ENCODE assay signal across 1 cellular context in the genomic region with DNA sequence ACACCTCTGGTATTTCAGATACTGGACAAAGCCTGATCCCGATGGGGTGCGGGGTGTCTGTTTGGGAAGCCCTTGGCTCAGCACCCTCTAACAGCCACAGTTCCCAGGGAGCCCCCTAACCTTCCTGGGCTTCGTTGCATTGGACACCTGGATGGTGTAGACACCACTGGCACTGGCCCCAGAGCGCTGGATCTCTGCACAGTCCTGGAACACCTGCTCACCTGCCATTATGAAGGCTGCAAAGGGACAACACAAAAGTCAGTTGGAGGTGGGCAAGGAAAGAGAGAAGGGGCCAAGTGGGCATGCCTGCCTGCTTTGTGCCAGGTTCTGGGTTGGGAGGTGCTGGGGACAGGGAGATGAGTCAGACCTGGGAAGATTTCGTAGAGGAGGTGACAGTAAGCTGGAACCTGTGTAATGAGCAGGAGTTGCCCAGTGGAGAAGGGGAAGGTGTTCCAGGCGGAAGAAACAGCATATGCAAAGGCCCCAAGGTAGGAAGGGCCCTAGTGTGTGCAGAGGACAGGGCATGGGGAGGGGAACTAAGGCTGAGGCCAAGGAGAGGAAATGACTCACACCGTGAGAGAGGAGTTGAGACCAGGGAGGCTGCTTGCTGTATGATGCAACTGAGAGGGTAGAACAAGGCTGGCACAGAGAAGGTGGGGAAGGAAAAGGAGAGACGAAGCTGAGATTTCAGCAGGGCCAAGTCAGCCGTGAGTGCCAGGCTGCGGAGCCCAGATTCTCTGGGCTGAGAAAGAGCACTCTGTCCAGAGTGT.
A peak's percentile ranks its signal among the peaks of the same experiment; 100 is the strongest.
TF ChIP-seq lines count a peak whose summit lies in the region.

No MANE protein-coding gene starts in this region.

TF ChIP-seq in K562, 482 proteins besides CTCF, POLR2A, EP300 and RAD21 (continues in another document):
- TF ChIP-seq PHTF2 (CRISPR knock-in tag; IDR thresholded peaks at IDR 0.05) (no peak), GTF2A2 (tag; IDR thresholded peaks at IDR 0.05) (no peak), TGIF2 (CRISPR knock-in tag; IDR thresholded peaks at IDR 0.05) (no peak), ZNF57 (CRISPR knock-in tag; IDR thresholded peaks at IDR 0.05) (no peak), RFX1 (IDR thresholded peaks at IDR 0.05) (no peak), ZBTB33 (CRISPR knock-in tag; IDR thresholded peaks at IDR 0.05) (no peak), CBFA2T2 (conservative IDR thresholded peaks at IDR 0.05) (no peak), MAFF (IDR thresholded peaks at IDR 0.05; ENCODE audit: low read length) (no peak), CREBBP (IDR thresholded peaks at IDR 0.05; ENCODE audit: low read depth, low read length) (no peak), CEBPG (CRISPR knock-in tag; IDR thresholded peaks at IDR 0.05) (peak; percentile 79), CEBPG (tag; conservative IDR thresholded peaks at IDR 0.05 in 1 of 2, IDR thresholded peaks at IDR 0.05 in 1 of 2) (peak; percentile 60 to 89; a peak in 3 of 4 replicates), ZNF175 (CRISPR knock-in tag; IDR thresholded peaks at IDR 0.05; ENCODE audit: low read depth) (0 out of 2 replicates have a peak, but pooled peaks have one; percentile 24), GMEB1 (CRISPR knock-in tag; IDR thresholded peaks at IDR 0.05) (no peak), YBX1 (IDR thresholded peaks at IDR 0.05) (no peak), STAG1 (CRISPR knock-in tag; IDR thresholded peaks at IDR 0.05; ENCODE audit: borderline replicate concordance) (no peak), ARID3A (IDR thresholded peaks at IDR 0.05; ENCODE audit: borderline replicate concordance, low read depth, low read length) (no peak), FOXK1 (CRISPR knock-in tag; IDR thresholded peaks at IDR 0.05; ENCODE audit: borderline replicate concordance) (no peak), RHOXF2B (CRISPR knock-in tag; conservative IDR thresholded peaks at IDR 0.05) (no peak), KAT2B (IDR thresholded peaks at IDR 0.05; ENCODE audit: low read depth, low read length) (no peak), GATAD2B (IDR thresholded peaks at IDR 0.05; ENCODE audit: borderline replicate concordance) (no peak), FOSL1 (tag; conservative IDR thresholded peaks at IDR 0.05) (peak; percentile 63), USF1 (CRISPR knock-in tag; IDR thresholded peaks at IDR 0.05) (no peak), SP2 (IDR thresholded peaks at IDR 0.05; ENCODE audit: extremely low read depth, low read depth, low read length, poor library complexity, severe bottlenecking) (no peak), NCOA1 (IDR thresholded peaks at IDR 0.05; ENCODE audit: low read depth) (no peak)
- TF ChIP-seq, protein P1, sequence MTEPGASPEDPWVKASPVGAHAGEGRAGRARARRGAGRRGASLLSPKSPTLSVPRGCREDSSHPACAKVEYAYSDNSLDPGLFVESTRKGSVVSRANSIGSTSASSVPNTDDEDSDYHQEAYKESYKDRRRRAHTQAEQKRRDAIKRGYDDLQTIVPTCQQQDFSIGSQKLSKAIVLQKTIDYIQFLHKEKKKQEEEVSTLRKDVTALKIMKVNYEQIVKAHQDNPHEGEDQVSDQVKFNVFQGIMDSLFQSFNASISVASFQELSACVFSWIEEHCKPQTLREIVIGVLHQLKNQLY (CRISPR knock-in tag; conservative IDR thresholded peaks at IDR 0.05), result no peak
- TF ChIP-seq, protein P2, sequence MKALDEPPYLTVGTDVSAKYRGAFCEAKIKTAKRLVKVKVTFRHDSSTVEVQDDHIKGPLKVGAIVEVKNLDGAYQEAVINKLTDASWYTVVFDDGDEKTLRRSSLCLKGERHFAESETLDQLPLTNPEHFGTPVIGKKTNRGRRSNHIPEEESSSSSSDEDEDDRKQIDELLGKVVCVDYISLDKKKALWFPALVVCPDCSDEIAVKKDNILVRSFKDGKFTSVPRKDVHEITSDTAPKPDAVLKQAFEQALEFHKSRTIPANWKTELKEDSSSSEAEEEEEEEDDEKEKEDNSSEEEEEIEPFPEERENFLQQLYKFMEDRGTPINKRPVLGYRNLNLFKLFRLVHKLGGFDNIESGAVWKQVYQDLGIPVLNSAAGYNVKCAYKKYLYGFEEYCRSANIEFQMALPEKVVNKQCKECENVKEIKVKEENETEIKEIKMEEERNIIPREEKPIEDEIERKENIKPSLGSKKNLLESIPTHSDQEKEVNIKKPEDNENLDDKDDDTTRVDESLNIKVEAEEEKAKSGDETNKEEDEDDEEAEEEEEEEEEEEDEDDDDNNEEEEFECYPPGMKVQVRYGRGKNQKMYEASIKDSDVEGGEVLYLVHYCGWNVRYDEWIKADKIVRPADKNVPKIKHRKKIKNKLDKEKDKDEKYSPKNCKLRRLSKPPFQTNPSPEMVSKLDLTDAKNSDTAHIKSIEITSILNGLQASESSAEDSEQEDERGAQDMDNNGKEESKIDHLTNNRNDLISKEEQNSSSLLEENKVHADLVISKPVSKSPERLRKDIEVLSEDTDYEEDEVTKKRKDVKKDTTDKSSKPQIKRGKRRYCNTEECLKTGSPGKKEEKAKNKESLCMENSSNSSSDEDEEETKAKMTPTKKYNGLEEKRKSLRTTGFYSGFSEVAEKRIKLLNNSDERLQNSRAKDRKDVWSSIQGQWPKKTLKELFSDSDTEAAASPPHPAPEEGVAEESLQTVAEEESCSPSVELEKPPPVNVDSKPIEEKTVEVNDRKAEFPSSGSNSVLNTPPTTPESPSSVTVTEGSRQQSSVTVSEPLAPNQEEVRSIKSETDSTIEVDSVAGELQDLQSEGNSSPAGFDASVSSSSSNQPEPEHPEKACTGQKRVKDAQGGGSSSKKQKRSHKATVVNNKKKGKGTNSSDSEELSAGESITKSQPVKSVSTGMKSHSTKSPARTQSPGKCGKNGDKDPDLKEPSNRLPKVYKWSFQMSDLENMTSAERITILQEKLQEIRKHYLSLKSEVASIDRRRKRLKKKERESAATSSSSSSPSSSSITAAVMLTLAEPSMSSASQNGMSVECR (CRISPR knock-in tag; IDR thresholded peaks at IDR 0.05), result no peak
- TF ChIP-seq, protein P3, sequence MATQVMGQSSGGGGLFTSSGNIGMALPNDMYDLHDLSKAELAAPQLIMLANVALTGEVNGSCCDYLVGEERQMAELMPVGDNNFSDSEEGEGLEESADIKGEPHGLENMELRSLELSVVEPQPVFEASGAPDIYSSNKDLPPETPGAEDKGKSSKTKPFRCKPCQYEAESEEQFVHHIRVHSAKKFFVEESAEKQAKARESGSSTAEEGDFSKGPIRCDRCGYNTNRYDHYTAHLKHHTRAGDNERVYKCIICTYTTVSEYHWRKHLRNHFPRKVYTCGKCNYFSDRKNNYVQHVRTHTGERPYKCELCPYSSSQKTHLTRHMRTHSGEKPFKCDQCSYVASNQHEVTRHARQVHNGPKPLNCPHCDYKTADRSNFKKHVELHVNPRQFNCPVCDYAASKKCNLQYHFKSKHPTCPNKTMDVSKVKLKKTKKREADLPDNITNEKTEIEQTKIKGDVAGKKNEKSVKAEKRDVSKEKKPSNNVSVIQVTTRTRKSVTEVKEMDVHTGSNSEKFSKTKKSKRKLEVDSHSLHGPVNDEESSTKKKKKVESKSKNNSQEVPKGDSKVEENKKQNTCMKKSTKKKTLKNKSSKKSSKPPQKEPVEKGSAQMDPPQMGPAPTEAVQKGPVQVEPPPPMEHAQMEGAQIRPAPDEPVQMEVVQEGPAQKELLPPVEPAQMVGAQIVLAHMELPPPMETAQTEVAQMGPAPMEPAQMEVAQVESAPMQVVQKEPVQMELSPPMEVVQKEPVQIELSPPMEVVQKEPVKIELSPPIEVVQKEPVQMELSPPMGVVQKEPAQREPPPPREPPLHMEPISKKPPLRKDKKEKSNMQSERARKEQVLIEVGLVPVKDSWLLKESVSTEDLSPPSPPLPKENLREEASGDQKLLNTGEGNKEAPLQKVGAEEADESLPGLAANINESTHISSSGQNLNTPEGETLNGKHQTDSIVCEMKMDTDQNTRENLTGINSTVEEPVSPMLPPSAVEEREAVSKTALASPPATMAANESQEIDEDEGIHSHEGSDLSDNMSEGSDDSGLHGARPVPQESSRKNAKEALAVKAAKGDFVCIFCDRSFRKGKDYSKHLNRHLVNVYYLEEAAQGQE (CRISPR knock-in tag; IDR thresholded peaks at IDR 0.05; ENCODE audit: low read depth), result 0 out of 2 replicates have a peak, but pooled peaks have one; percentile 54
- TF ChIP-seq, protein P4, sequence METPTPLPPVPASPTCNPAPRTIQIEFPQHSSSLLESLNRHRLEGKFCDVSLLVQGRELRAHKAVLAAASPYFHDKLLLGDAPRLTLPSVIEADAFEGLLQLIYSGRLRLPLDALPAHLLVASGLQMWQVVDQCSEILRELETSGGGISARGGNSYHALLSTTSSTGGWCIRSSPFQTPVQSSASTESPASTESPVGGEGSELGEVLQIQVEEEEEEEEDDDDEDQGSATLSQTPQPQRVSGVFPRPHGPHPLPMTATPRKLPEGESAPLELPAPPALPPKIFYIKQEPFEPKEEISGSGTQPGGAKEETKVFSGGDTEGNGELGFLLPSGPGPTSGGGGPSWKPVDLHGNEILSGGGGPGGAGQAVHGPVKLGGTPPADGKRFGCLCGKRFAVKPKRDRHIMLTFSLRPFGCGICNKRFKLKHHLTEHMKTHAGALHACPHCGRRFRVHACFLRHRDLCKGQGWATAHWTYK (CRISPR knock-in tag; IDR thresholded peaks at IDR 0.05), result no peak
- TF ChIP-seq, protein P5, sequence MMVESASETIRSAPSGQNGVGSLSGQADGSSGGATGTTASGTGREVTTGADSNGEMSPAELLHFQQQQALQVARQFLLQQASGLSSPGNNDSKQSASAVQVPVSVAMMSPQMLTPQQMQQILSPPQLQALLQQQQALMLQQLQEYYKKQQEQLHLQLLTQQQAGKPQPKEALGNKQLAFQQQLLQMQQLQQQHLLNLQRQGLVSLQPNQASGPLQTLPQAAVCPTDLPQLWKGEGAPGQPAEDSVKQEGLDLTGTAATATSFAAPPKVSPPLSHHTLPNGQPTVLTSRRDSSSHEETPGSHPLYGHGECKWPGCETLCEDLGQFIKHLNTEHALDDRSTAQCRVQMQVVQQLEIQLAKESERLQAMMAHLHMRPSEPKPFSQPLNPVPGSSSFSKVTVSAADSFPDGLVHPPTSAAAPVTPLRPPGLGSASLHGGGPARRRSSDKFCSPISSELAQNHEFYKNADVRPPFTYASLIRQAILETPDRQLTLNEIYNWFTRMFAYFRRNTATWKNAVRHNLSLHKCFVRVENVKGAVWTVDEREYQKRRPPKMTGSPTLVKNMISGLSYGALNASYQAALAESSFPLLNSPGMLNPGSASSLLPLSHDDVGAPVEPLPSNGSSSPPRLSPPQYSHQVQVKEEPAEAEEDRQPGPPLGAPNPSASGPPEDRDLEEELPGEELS (CRISPR knock-in tag; IDR thresholded peaks at IDR 0.05; ENCODE audit: borderline replicate concordance), result no peak
- TF ChIP-seq, protein P6, sequence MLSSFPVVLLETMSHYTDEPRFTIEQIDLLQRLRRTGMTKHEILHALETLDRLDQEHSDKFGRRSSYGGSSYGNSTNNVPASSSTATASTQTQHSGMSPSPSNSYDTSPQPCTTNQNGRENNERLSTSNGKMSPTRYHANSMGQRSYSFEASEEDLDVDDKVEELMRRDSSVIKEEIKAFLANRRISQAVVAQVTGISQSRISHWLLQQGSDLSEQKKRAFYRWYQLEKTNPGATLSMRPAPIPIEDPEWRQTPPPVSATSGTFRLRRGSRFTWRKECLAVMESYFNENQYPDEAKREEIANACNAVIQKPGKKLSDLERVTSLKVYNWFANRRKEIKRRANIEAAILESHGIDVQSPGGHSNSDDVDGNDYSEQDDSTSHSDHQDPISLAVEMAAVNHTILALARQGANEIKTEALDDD (IDR thresholded peaks at IDR 0.05), result no peak
- TF ChIP-seq, protein P7, sequence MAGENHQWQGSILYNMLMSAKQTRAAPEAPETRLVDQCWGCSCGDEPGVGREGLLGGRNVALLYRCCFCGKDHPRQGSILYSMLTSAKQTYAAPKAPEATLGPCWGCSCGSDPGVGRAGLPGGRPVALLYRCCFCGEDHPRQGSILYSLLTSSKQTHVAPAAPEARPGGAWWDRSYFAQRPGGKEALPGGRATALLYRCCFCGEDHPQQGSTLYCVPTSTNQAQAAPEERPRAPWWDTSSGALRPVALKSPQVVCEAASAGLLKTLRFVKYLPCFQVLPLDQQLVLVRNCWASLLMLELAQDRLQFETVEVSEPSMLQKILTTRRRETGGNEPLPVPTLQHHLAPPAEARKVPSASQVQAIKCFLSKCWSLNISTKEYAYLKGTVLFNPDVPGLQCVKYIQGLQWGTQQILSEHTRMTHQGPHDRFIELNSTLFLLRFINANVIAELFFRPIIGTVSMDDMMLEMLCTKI (IDR thresholded peaks at IDR 0.05; ENCODE audit: partially characterized antibody), result no peak
